1 cellular context compared by ENCODE assay signal in the genomic region with DNA sequence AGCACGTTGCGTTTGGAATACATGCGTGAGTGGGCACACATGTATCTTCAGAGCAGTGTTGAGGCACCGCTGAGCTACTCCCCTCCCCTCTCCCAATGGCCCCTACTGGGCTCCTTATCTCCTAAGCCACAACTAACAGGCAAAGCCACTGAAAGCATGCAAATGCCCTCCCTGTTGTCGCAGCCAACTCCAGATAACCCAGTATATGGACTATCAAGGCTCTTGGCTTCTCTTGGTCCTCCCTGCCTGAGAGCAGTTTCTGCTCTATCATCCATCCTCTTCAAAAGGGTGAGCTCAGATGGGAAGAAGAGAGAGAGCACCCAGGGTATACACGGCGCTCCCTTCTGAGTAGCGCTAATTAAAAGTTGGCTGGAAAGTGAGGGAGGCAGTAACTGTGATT.
TF ChIP-seq lines count a peak whose summit lies in the region.

No MANE protein-coding gene starts in this region.

TF ChIP-seq in K562, 482 proteins besides CTCF, POLR2A, EP300 and RAD21 (continued from another document and continues in another):
- TF ChIP-seq, protein P1, sequence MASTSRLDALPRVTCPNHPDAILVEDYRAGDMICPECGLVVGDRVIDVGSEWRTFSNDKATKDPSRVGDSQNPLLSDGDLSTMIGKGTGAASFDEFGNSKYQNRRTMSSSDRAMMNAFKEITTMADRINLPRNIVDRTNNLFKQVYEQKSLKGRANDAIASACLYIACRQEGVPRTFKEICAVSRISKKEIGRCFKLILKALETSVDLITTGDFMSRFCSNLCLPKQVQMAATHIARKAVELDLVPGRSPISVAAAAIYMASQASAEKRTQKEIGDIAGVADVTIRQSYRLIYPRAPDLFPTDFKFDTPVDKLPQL (IDR thresholded peaks at IDR 0.05; ENCODE audit: extremely low read depth, insufficient read length) = no peak
- TF ChIP-seq RBM15 (IDR thresholded peaks at IDR 0.05; ENCODE audit: insufficient read depth, low read length) (no peak), ZNF717 (CRISPR knock-in tag; IDR thresholded peaks at IDR 0.05) (no peak), TCF7L2 (IDR thresholded peaks at IDR 0.05; ENCODE audit: low read depth, low read length) (no peak), BRD4 (IDR thresholded peaks at IDR 0.05) (no peak), ZNF12 (CRISPR knock-in tag; IDR thresholded peaks at IDR 0.05) (no peak; the same call in 1 of the 2 replicates), DNMT1 (IDR thresholded peaks at IDR 0.05) (no peak), ZFPM2 (CRISPR knock-in tag; IDR thresholded peaks at IDR 0.05) (no peak), ASH1L (IDR thresholded peaks at IDR 0.05; ENCODE audit: borderline replicate concordance, low read depth, partially characterized antibody) (no peak), LARP7 (IDR thresholded peaks at IDR 0.05) (no peak), HDAC2 (IDR thresholded peaks at IDR 0.05) (no peak), FOXK1 (CRISPR knock-in tag; IDR thresholded peaks at IDR 0.05; ENCODE audit: borderline replicate concordance) (no peak), JUN (IDR thresholded peaks at IDR 0.05; ENCODE audit: borderline replicate concordance, low read depth, low read length) (no peak), JUN (CRISPR knock-in tag; IDR thresholded peaks at IDR 0.05; ENCODE audit: borderline replicate concordance) (0 out of 2 replicates have a peak, but pooled peaks have one; percentile 61), CBX2 (IDR thresholded peaks at IDR 0.05; ENCODE audit: insufficient read depth, low read length, poor library complexity, severe bottlenecking) (no peak), ZNF75A (CRISPR knock-in tag; IDR thresholded peaks at IDR 0.05) (no peak), ATF1 (CRISPR knock-in tag; IDR thresholded peaks at IDR 0.05) (no peak), ATF1 (tag; IDR thresholded peaks at IDR 0.05) (no peak), RBM22 (IDR thresholded peaks at IDR 0.05; ENCODE audit: low read depth, low read length, poor library complexity, severe bottlenecking) (no peak), SMARCA5 (IDR thresholded peaks at IDR 0.05) (no peak), NR4A1 (CRISPR knock-in tag; IDR thresholded peaks at IDR 0.05) (no peak), NR4A1 (tag; IDR thresholded peaks at IDR 0.05) (no peak), GABPA (tag; conservative IDR thresholded peaks at IDR 0.05; ENCODE audit: low read depth) (no peak), HEY1 (CRISPR knock-in tag; IDR thresholded peaks at IDR 0.05; ENCODE audit: borderline replicate concordance) (no peak), ERF (CRISPR knock-in tag; IDR thresholded peaks at IDR 0.05) (no peak), BMI1 (IDR thresholded peaks at IDR 0.05; ENCODE audit: low read length) (no peak), KDM1A (IDR thresholded peaks at IDR 0.05) (peak in 1 of 2 experiments; percentile 44; a peak in 1 of 4 replicates), HDAC3 (IDR thresholded peaks at IDR 0.05; ENCODE audit: borderline replicate concordance, partially characterized antibody) (no peak), PTTG1 (tag; IDR thresholded peaks at IDR 0.05; ENCODE audit: low read depth) (no peak), NUFIP1 (IDR thresholded peaks at IDR 0.05; ENCODE audit: partially characterized antibody) (no peak), COPS2 (conservative IDR thresholded peaks at IDR 0.05) (no peak), ZNF766 (CRISPR knock-in tag; conservative IDR thresholded peaks at IDR 0.05) (0 out of 2 replicates have a peak, but pooled peaks have one; percentile 50), BRD9 (IDR thresholded peaks at IDR 0.05; ENCODE audit: low read depth, partially characterized antibody) (no peak), MTA2 (IDR thresholded peaks at IDR 0.05; ENCODE audit: low read depth) (0 out of 2 replicates have a peak, but pooled peaks have one; percentile 14)
- TF ChIP-seq, protein P2, sequence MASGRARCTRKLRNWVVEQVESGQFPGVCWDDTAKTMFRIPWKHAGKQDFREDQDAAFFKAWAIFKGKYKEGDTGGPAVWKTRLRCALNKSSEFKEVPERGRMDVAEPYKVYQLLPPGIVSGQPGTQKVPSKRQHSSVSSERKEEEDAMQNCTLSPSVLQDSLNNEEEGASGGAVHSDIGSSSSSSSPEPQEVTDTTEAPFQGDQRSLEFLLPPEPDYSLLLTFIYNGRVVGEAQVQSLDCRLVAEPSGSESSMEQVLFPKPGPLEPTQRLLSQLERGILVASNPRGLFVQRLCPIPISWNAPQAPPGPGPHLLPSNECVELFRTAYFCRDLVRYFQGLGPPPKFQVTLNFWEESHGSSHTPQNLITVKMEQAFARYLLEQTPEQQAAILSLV (tag; IDR thresholded peaks at IDR 0.05) = no peak
- TF ChIP-seq, protein P3, sequence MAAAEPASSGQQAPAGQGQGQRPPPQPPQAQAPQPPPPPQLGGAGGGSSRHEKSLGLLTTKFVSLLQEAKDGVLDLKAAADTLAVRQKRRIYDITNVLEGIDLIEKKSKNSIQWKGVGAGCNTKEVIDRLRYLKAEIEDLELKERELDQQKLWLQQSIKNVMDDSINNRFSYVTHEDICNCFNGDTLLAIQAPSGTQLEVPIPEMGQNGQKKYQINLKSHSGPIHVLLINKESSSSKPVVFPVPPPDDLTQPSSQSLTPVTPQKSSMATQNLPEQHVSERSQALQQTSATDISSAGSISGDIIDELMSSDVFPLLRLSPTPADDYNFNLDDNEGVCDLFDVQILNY (CRISPR knock-in tag; IDR thresholded peaks at IDR 0.05) = no peak
- TF ChIP-seq, protein P4, sequence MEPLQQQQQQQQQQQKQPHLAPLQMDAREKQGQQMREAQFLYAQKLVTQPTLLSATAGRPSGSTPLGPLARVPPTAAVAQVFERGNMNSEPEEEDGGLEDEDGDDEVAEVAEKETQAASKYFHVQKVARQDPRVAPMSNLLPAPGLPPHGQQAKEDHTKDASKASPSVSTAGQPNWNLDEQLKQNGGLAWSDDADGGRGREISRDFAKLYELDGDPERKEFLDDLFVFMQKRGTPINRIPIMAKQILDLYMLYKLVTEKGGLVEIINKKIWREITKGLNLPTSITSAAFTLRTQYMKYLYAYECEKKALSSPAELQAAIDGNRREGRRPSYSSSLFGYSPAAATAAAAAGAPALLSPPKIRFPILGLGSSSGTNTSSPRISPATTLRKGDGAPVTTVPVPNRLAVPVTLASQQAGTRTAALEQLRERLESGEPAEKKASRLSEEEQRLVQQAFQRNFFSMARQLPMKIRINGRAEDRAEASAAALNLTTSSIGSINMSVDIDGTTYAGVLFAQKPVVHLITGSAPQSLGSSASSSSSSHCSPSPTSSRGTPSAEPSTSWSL (CRISPR knock-in tag; IDR thresholded peaks at IDR 0.05; ENCODE audit: borderline replicate concordance) = no peak
- TF ChIP-seq, protein P5, sequence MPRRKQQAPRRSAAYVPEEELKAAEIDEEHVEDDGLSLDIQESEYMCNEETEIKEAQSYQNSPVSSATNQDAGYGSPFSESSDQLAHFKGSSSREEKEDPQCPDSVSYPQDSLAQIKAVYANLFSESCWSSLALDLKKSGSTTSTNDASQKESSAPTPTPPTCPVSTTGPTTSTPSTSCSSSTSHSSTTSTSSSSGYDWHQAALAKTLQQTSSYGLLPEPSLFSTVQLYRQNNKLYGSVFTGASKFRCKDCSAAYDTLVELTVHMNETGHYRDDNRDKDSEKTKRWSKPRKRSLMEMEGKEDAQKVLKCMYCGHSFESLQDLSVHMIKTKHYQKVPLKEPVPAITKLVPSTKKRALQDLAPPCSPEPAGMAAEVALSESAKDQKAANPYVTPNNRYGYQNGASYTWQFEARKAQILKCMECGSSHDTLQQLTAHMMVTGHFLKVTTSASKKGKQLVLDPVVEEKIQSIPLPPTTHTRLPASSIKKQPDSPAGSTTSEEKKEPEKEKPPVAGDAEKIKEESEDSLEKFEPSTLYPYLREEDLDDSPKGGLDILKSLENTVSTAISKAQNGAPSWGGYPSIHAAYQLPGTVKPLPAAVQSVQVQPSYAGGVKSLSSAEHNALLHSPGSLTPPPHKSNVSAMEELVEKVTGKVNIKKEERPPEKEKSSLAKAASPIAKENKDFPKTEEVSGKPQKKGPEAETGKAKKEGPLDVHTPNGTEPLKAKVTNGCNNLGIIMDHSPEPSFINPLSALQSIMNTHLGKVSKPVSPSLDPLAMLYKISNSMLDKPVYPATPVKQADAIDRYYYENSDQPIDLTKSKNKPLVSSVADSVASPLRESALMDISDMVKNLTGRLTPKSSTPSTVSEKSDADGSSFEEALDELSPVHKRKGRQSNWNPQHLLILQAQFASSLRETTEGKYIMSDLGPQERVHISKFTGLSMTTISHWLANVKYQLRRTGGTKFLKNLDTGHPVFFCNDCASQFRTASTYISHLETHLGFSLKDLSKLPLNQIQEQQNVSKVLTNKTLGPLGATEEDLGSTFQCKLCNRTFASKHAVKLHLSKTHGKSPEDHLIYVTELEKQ (CRISPR knock-in tag; IDR thresholded peaks at IDR 0.05) = no peak
- TF ChIP-seq, protein P6, sequence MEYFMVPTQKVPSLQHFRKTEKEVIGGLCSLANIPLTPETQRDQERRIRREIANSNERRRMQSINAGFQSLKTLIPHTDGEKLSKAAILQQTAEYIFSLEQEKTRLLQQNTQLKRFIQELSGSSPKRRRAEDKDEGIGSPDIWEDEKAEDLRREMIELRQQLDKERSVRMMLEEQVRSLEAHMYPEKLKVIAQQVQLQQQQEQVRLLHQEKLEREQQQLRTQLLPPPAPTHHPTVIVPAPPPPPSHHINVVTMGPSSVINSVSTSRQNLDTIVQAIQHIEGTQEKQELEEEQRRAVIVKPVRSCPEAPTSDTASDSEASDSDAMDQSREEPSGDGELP (CRISPR knock-in tag; IDR thresholded peaks at IDR 0.05; ENCODE audit: borderline replicate concordance) = no peak
- TF ChIP-seq, protein P7, sequence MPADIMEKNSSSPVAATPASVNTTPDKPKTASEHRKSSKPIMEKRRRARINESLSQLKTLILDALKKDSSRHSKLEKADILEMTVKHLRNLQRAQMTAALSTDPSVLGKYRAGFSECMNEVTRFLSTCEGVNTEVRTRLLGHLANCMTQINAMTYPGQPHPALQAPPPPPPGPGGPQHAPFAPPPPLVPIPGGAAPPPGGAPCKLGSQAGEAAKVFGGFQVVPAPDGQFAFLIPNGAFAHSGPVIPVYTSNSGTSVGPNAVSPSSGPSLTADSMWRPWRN (IDR thresholded peaks at IDR 0.05; ENCODE audit: low read depth) = no peak
- TF ChIP-seq, protein P8, sequence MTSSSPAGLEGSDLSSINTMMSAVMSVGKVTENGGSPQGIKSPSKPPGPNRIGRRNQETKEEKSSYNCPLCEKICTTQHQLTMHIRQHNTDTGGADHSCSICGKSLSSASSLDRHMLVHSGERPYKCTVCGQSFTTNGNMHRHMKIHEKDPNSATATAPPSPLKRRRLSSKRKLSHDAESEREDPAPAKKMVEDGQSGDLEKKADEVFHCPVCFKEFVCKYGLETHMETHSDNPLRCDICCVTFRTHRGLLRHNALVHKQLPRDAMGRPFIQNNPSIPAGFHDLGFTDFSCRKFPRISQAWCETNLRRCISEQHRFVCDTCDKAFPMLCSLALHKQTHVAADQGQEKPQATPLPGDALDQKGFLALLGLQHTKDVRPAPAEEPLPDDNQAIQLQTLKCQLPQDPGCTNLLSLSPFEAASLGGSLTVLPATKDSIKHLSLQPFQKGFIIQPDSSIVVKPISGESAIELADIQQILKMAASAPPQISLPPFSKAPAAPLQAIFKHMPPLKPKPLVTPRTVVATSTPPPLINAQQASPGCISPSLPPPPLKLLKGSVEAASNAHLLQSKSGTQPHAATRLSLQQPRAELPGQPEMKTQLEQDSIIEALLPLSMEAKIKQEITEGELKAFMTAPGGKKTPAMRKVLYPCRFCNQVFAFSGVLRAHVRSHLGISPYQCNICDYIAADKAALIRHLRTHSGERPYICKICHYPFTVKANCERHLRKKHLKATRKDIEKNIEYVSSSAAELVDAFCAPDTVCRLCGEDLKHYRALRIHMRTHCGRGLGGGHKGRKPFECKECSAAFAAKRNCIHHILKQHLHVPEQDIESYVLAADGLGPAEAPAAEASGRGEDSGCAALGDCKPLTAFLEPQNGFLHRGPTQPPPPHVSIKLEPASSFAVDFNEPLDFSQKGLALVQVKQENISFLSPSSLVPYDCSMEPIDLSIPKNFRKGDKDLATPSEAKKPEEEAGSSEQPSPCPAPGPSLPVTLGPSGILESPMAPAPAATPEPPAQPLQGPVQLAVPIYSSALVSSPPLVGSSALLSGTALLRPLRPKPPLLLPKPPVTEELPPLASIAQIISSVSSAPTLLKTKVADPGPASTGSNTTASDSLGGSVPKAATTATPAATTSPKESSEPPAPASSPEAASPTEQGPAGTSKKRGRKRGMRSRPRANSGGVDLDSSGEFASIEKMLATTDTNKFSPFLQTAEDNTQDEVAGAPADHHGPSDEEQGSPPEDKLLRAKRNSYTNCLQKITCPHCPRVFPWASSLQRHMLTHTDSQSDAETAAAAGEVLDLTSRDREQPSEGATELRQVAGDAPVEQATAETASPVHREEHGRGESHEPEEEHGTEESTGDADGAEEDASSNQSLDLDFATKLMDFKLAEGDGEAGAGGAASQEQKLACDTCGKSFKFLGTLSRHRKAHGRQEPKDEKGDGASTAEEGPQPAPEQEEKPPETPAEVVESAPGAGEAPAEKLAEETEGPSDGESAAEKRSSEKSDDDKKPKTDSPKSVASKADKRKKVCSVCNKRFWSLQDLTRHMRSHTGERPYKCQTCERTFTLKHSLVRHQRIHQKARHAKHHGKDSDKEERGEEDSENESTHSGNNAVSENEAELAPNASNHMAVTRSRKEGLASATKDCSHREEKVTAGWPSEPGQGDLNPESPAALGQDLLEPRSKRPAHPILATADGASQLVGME (CRISPR knock-in tag; IDR thresholded peaks at IDR 0.05) = 0 out of 2 replicates have a peak, but pooled peaks have one; percentile 18
- TF ChIP-seq, protein P9, sequence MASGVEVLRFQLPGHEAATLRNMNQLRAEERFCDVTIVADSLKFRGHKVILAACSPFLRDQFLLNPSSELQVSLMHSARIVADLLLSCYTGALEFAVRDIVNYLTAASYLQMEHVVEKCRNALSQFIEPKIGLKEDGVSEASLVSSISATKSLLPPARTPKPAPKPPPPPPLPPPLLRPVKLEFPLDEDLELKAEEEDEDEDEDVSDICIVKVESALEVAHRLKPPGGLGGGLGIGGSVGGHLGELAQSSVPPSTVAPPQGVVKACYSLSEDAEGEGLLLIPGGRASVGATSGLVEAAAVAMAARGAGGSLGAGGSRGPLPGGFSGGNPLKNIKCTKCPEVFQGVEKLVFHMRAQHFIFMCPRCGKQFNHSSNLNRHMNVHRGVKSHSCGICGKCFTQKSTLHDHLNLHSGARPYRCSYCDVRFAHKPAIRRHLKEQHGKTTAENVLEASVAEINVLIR (CRISPR knock-in tag; IDR thresholded peaks at IDR 0.05) = no peak
